ENCODE assay signal across 8 cellular contexts in the genomic region with DNA sequence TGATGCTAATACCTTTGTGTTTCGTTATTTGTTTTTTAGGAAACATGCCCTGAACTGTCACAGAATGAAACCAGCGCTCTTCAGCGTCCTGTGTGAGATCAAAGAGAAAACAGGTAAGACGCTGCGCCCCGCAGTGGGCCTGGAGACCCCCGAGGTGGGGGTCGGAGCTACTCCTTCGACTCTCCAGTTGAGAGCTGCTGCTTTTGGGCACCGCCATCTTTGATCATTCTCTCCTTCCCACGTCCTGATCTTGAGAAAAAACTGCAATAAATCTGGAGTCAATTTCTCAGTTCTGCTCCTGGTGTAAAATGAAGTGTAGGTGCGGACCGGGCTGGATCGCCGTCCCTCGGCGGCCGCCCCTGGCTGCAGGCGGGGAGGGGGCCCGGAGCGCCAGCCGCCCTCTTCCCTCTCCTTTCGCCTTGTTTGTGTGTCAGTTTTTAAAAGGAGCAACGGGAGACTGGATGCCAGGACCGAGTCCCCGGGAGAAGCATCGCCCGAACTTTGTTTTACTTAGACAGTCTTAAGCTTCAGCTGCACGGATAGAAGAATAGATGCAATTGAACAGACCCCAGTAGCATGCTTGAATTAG. TPM values are rescaled to one million over a fixed set of nuclear protein-coding genes. Genes with fewer than 3 reads are reported as not detected.
DNase-seq lines count a peak whose midpoint lies in the region; ATAC-seq and TF ChIP-seq lines count a peak whose summit lies in the region.

No MANE protein-coding gene starts in this region.

- H3K79me2 ChIP-seq in trophoblast cell (ENCODE audit: control insufficient read depth, insufficient read depth, low read length, poor library complexity) = peaks cover 8% of the 10 kb centered on the region

- H3K23ac ChIP-seq in trophoblast cell (ENCODE audit: low read length) = no peak overlapping the region

- peak overlapping the region; percentile 46 for H3K18ac ChIP-seq in trophoblast cell (ENCODE audit: low read length)

- peak overlapping the region; percentile 73 for H3K4me3 ChIP-seq in WERI-Rb-1 (ENCODE audit: low read depth, low read length)
- H3K4me3 ChIP-seq in foreskin fibroblast (ENCODE audit: low read depth in 1 of 2, low read length in 2 of 2) = peak overlapping the region; percentile 69 to 91
- H3K4me3 ChIP-seq in trophoblast cell (ENCODE audit: low read depth, low read length) = peak overlapping the region; percentile 90

- peak overlapping the region; percentile 54 for H4K8ac ChIP-seq in trophoblast cell (ENCODE audit: low read depth, low read length)

- POLR2A ChIA-PET in HEK293T (lab: Yijun Ruan, JAX) = interaction anchor here (1.3 kb wide), 1 partner anchor 139 kb away, joined by 4 read pairs; no protein-coding TSS in a partner anchor

- H3K79me1 ChIP-seq in trophoblast cell (ENCODE audit: low read length) = peaks cover 15% of the 10 kb centered on the region

- H3K27ac ChIP-seq in WERI-Rb-1 (peak overlapping the region; percentile 85), trophoblast cell (ENCODE audit: low read depth, low read length) (no peak overlapping the region)

- peaks cover 26% of the 10 kb centered on the region for H3K36me3 ChIP-seq in WERI-Rb-1
- H3K36me3 ChIP-seq in trophoblast cell (ENCODE audit: control insufficient read depth in 1 of 2, insufficient read depth in 2 of 2, low read length in 2 of 2) = no peaks in the 10 kb centered on the region

- peak overlapping the region; percentile 52 for H2AFZ ChIP-seq in trophoblast cell (ENCODE audit: insufficient read depth, low read length, poor library complexity)

- no peaks in the 10 kb centered on the region for H3K27me3 ChIP-seq in WERI-Rb-1 (ENCODE audit: insufficient read depth, low read depth, severe bottlenecking)
- no peaks in the 10 kb centered on the region for H3K27me3 ChIP-seq in trophoblast cell (ENCODE audit: insufficient read depth, low read length)

- H3K4me2 ChIP-seq in trophoblast cell (ENCODE audit: low read length) = peak overlapping the region; percentile 88

- no CpG with 5 or more reads among the region's 29 CpGs for WGBS in trophoblast cell (ENCODE audit: extremely low coverage, insufficient coverage, insufficient read length)

- DNase-seq in NCI-H82 (lab: John Stamatoyannopoulos, UW) = peak; percentile 52
- DNase-seq in NCI-H82 treated with DMSO at 0.1 percent for 48 hours (lab: John Stamatoyannopoulos, UW; ENCODE audit: unreplicated experiment) = no peak
- no peak for DNase-seq in WERI-Rb-1
- DNase-seq in foreskin fibroblast = peak in 1 of 2 donors; percentile 49
- DNase-seq in trophoblast cell = no peak
- DNase-seq in HEK293T (ENCODE audit: extremely low spot score) = no peak
- no peak for DNase-seq in LoVo (ENCODE audit: low spot score)

- H2BK12ac ChIP-seq in trophoblast cell (ENCODE audit: low read length) = no peak overlapping the region

- no peak overlapping the region for H2BK5ac ChIP-seq in trophoblast cell (ENCODE audit: low read depth, low read length, poor library complexity)

- peaks cover 3 to 4% of the 10 kb centered on the region in 2 experiments for H3K4me1 ChIP-seq in trophoblast cell (ENCODE audit: control insufficient read depth in 1 of 2, insufficient read depth in 2 of 2, low read length in 2 of 2)

- H4K91ac ChIP-seq in trophoblast cell (ENCODE audit: low read depth, low read length) = no peak overlapping the region

- no peak for ATAC-seq in GM21526 (IDR thresholded peaks at IDR 0.05; ENCODE audit: low FRiP score, unreplicated experiment)

- no peak overlapping the region for H2AK5ac ChIP-seq in trophoblast cell (ENCODE audit: low read length)

- H3K9ac ChIP-seq in trophoblast cell (ENCODE audit: low read length) = peak overlapping the region; percentile 96

- H4K12ac ChIP-seq in trophoblast cell (ENCODE audit: low read depth, low read length) = peak overlapping the region; percentile 40

- no peak overlapping the region for H2BK120ac ChIP-seq in trophoblast cell (ENCODE audit: insufficient read depth, low read length, poor library complexity)

- TF ChIP-seq CTCF in WERI-Rb-1 (IDR thresholded peaks at IDR 0.05; ENCODE audit: low read depth, low read length) (no peak), foreskin fibroblast (IDR thresholded peaks at IDR 0.05; ENCODE audit: low read depth, low read length) (no peak)

- no peaks in the 10 kb centered on the region for H3K9me3 ChIP-seq in WERI-Rb-1 (ENCODE audit: severe bottlenecking)
- no peaks in the 10 kb centered on the region for H3K9me3 ChIP-seq in trophoblast cell (ENCODE audit: insufficient read depth, low read depth, low read length)

- H3K14ac ChIP-seq in trophoblast cell (ENCODE audit: low read length) = no peak overlapping the region

- no peak overlapping the region for H3K4ac ChIP-seq in trophoblast cell (ENCODE audit: low read depth, low read length)

- CTCF ChIA-PET in HEK293T (lab: Yijun Ruan, JAX) = interaction anchor here (0.6 kb wide), 1 partner anchor 553 kb away, joined by 3 read pairs; no protein-coding TSS in a partner anchor

TF ChIP-seq in HEK293T, 16 proteins besides CTCF, POLR2A, EP300 and RAD21:
- no peak for TF ChIP-seq NFRKB (IDR thresholded peaks at IDR 0.05)
- no peak for TF ChIP-seq BHLHE40 (IDR thresholded peaks at IDR 0.05; ENCODE audit: borderline replicate concordance)
- no peak for TF ChIP-seq PKNOX1 (IDR thresholded peaks at IDR 0.05)
- TF ChIP-seq ZNF384 (IDR thresholded peaks at IDR 0.05) = no peak
- no peak for TF ChIP-seq HDGF (IDR thresholded peaks at IDR 0.05; ENCODE audit: borderline replicate concordance)
- TF ChIP-seq LEF1 (IDR thresholded peaks at IDR 0.05; ENCODE audit: borderline replicate concordance) = no peak
- no peak for TF ChIP-seq ARNT (IDR thresholded peaks at IDR 0.05)
- TF ChIP-seq L3MBTL2 (conservative IDR thresholded peaks at IDR 0.05) = no peak; the same call in 1 of the 2 replicates
- TF ChIP-seq FOXA1 (IDR thresholded peaks at IDR 0.05) = no peak
- TF ChIP-seq FOXK2 (IDR thresholded peaks at IDR 0.05) = no peak
- no peak for TF ChIP-seq SUZ12 (IDR thresholded peaks at IDR 0.05)
- no peak for TF ChIP-seq CTBP1 (IDR thresholded peaks at IDR 0.05; ENCODE audit: borderline replicate concordance)
- no peak for TF ChIP-seq SP1 (IDR thresholded peaks at IDR 0.05)
- TF ChIP-seq FOXM1 (IDR thresholded peaks at IDR 0.05; ENCODE audit: borderline replicate concordance) = no peak

RNA-seq across cellular contexts. Expression of gene PBX3, which starts 1.4 kb away (rescaled TPM):
- 23.6 and 26.4 TPM in 2 replicates for polyA plus RNA-seq in trophoblast cell (2013)

RNA-seq across cellular contexts. Expression of gene MAPKAP1, which starts 41.6 kb away (rescaled TPM):
- 64.3 and 64.4 TPM in 2 replicates for polyA plus RNA-seq in trophoblast cell (2013)
